ENCODE assay signal across 1 cellular context in genomic region chr7:121937224-121937623, GRCh38.
TF ChIP-seq lines count a peak whose summit lies in the region.

No MANE protein-coding gene starts in this region.

TF ChIP-seq in H1, 55 proteins besides CTCF, POLR2A, EP300 and RAD21 (continued from another document):
- TF ChIP-seq ATF2 (IDR thresholded peaks at IDR 0.05; ENCODE audit: low read length): 0 out of 2 replicates have a peak, but pooled peaks have one; percentile 79
- no peak for TF ChIP-seq EZH2 (IDR thresholded peaks at IDR 0.05; ENCODE audit: low read depth, low read length, severe bottlenecking)
- peak; percentile 68 to 83; a peak in 3 of 4 replicates for TF ChIP-seq HDAC2 (IDR thresholded peaks at IDR 0.05; ENCODE audit: borderline replicate concordance in 1 of 2, low read depth in 2 of 2, low read length in 2 of 2)
- TF ChIP-seq CHD7 (IDR thresholded peaks at IDR 0.05; ENCODE audit: insufficient replicate concordance, low read length): peak; percentile 54
- peak in 1 of 2 experiments; percentile 47 for TF ChIP-seq BCL11A (IDR thresholded peaks at IDR 0.05; ENCODE audit: low read depth in 2 of 2, low read length in 2 of 2)
- TF ChIP-seq TCF12 (IDR thresholded peaks at IDR 0.05; ENCODE audit: low read depth, low read length): peak; percentile 72; the same call in 1 of the 2 replicates
- 0 out of 2 replicates have a peak, but pooled peaks have one; percentile 30 for TF ChIP-seq POU5F1 (IDR thresholded peaks at IDR 0.05; ENCODE audit: low read depth, low read length)
- peak; percentile 77 for TF ChIP-seq CTBP2 (IDR thresholded peaks at IDR 0.05; ENCODE audit: borderline replicate concordance, insufficient read depth, insufficient read length, low read length)
- TF ChIP-seq TBP (IDR thresholded peaks at IDR 0.05; ENCODE audit: low read depth, low read length): 0 out of 2 replicates have a peak, but pooled peaks have one; percentile 21
- TF ChIP-seq SP1 (IDR thresholded peaks at IDR 0.05; ENCODE audit: low read depth, low read length): 0 out of 2 replicates have a peak, but pooled peaks have one; percentile 29
- no peak for TF ChIP-seq CBX5 (IDR thresholded peaks at IDR 0.05; ENCODE audit: low read depth, low read length)
